8 cellular contexts compared by ENCODE assay signal in the genomic region with DNA sequence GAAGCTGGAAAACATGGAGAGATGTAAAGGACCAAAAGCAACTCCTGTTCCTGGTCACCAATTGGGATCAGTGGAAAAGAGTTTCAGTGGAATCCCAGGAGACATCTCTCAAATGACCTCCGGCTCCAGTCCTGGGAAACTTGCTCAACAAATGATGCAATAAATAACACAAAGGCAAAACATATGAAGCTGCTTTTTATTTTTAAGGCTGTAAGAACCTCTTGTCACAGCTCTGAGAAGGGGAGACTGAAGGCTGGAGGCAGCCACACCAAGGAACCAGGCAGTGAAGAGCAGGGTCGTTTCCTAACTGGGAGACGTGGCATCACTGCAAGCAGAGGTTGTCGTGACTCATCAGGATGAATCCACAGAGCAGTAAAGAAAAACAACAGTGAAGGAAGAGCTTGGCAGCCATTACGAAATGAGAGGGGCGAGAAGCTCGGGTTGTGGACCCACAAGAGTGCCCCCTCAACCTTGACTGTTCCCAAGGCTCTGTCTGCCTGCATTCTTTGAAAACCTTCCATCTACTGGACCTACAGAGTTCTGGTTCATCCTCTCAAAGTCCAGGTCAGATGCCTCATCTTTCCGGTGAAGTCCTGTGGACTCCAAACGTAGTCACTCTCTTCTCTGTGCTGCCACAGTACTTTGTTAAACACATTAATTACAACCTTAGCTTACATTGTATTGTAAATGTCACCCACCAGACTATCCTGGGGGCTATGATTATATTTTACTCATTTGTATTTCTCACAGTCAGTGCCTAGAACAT. TPM values are rescaled to one million over a fixed set of nuclear protein-coding genes. Genes with fewer than 3 reads are reported as not detected.
DNase-seq lines count a peak whose midpoint lies in the region; ATAC-seq and TF ChIP-seq lines count a peak whose summit lies in the region.

No MANE protein-coding gene starts in this region.

- no peak overlapping the region for H3K27ac ChIP-seq in RWPE1
- peak overlapping the region; percentile 98 for H3K27ac ChIP-seq in fibroblast of lung (ENCODE audit: insufficient read depth, low read length)
- peak overlapping the region; percentile 77 for H3K27ac ChIP-seq in psoas muscle

- peak overlapping the region; percentile 96 for H3K4me2 ChIP-seq in fibroblast of lung (ENCODE audit: extremely low read depth, insufficient read depth, low read length)

- H2AFZ ChIP-seq in fibroblast of lung (ENCODE audit: low read length): peak overlapping the region; percentile 49

- H3K36me3 Mint-ChIP-seq in Caco-2 (ENCODE audit: insufficient read depth, unreplicated experiment) (no peaks in the 10 kb centered on the region), glutamatergic neuron (ENCODE audit: unreplicated experiment) (no peaks in the 10 kb centered on the region)
- H3K36me3 Mint-ChIP-seq in activated T-helper 1 cell treated with anti-CD3 and anti-CD28 coated beads, Interleukin-12 subunit alpha, Interleukin-12 subunit beta, Interleukin-2, Interleukin-4 antibody, amounts not matched to agents 30 ng/mL and 10 ng/mL and 1 ng/mL, durations not matched to agents 14 hours and 24 hours and 36 hours (ENCODE audit: low read depth): peaks cover 23% of the 10 kb centered on the region

- H3K9me3 ChIP-seq in Caco-2: no peaks in the 10 kb centered on the region
- no peaks in the 10 kb centered on the region for H3K9me3 ChIP-seq in fibroblast of lung (ENCODE audit: control insufficient read depth, insufficient read depth, low read depth, low read length)
- H3K9me3 ChIP-seq in psoas muscle: no peaks in the 10 kb centered on the region

- H3K4me1 ChIP-seq in Caco-2 (no peaks in the 10 kb centered on the region), fibroblast of lung (ENCODE audit: control insufficient read depth, extremely low read depth, insufficient read depth, low read length) (peaks cover 20% of the 10 kb centered on the region), psoas muscle (peaks cover 63% of the 10 kb centered on the region)

- intact Hi-C loops in Caco-2 (cut with micrococcal nuclease; ENCODE audit: unreplicated experiment): no loop called here
- intact Hi-C loops in psoas muscle (cut with DNase I): no loop called here
- intact Hi-C loops in activated T-helper 1 cell treated with anti-CD3 and anti-CD28 coated beads, Interleukin-12 subunit alpha, Interleukin-12 subunit beta, Interleukin-2, Interleukin-4 antibody, amounts not matched to agents 30 ng/mL and 10 ng/mL and 1 ng/mL, durations not matched to agents 14 hours and 24 hours and 36 hours (cut with micrococcal nuclease): no loop called here

- POLR2A ChIA-PET in Caco-2 (lab: Charles Lee): no interaction called here
- POLR2A ChIA-PET in RWPE1 (lab: Yijun Ruan, JAX; ENCODE audit: low non-redundant PET): no interaction called here

- H3K27me3 ChIP-seq in Caco-2 (replicated peaks; ENCODE audit: control insufficient read depth, insufficient read depth, low read length) (no peaks in the 10 kb centered on the region), fibroblast of lung (ENCODE audit: control insufficient read depth, insufficient read depth, low read length) (no peaks in the 10 kb centered on the region), psoas muscle (ENCODE audit: insufficient read depth in 3 of 3, low read length in 2 of 3) (no peaks in the 10 kb centered on the region)

- DNase-seq in Caco-2: no peak
- DNase-seq in RWPE1 (ENCODE audit: low spot score): peak; percentile 28
- peak; percentile 85 to 87 for DNase-seq in fibroblast of lung (ENCODE audit: low read depth in 2 of 2)
- DNase-seq in psoas muscle: peak; percentile 31 to 63
- no peak for DNase-seq in glutamatergic neuron
- DNase-seq in NAMALWA (ENCODE audit: low spot score): no peak
- DNase-seq in activated T-helper 1 cell treated with anti-CD3 and anti-CD28 coated beads, Interleukin-12 subunit alpha, Interleukin-12 subunit beta, Interleukin-2, Interleukin-4 antibody, amounts not matched to agents 30 ng/mL and 10 ng/mL and 1 ng/mL, durations not matched to agents 14 hours and 24 hours and 36 hours (ENCODE audit: low spot score): no peak
- no peak for DNase-seq in KG1 (lab: John Stamatoyannopoulos, UW)

- CTCF ChIA-PET in Caco-2 (lab: Charles Lee) (interaction anchor here (0.8 kb wide), 1 partner anchor 86 kb away, joined by 3 read pairs; no protein-coding TSS in a partner anchor), RWPE1 (lab: Yijun Ruan, JAX) (interaction anchor here (0.7 kb wide), 1 partner anchor 61 kb away, joined by 6 read pairs; no protein-coding TSS in a partner anchor)

- H3K9me3 Mint-ChIP-seq in Caco-2 (ENCODE audit: unreplicated experiment): no peaks in the 10 kb centered on the region
- H3K9me3 Mint-ChIP-seq in glutamatergic neuron (ENCODE audit: unreplicated experiment): peaks cover 6% of the 10 kb centered on the region
- H3K9me3 Mint-ChIP-seq in activated T-helper 1 cell treated with anti-CD3 and anti-CD28 coated beads, Interleukin-12 subunit alpha, Interleukin-12 subunit beta, Interleukin-2, Interleukin-4 antibody, amounts not matched to agents 30 ng/mL and 10 ng/mL and 1 ng/mL, durations not matched to agents 14 hours and 24 hours and 36 hours: peaks cover 4% of the 10 kb centered on the region

- H3K27ac Mint-ChIP-seq in Caco-2 (ENCODE audit: unreplicated experiment) (peak overlapping the region; percentile 42), glutamatergic neuron (ENCODE audit: unreplicated experiment) (no peak overlapping the region)
- H3K27ac Mint-ChIP-seq in activated T-helper 1 cell treated with anti-CD3 and anti-CD28 coated beads, Interleukin-12 subunit alpha, Interleukin-12 subunit beta, Interleukin-2, Interleukin-4 antibody, amounts not matched to agents 30 ng/mL and 10 ng/mL and 1 ng/mL, durations not matched to agents 14 hours and 24 hours and 36 hours: no peak overlapping the region

- H3K79me2 ChIP-seq in fibroblast of lung (ENCODE audit: control insufficient read depth, insufficient read depth, low read length): peaks cover 48% of the 10 kb centered on the region

- H4K20me1 ChIP-seq in fibroblast of lung (ENCODE audit: control insufficient read depth, extremely low read depth, insufficient read depth, low read length): no peaks in the 10 kb centered on the region

- no peak overlapping the region for H3K4me3 ChIP-seq in Caco-2 (ENCODE audit: low read depth, low read length)
- H3K4me3 ChIP-seq in fibroblast of lung (replicated peaks in 1 of 4; ENCODE audit: control extremely low read depth in 1 of 4, insufficient read depth in 1 of 4, low read depth in 3 of 4, low read length in 4 of 4): peak overlapping the region; percentile 33 to 37 (median 36)
- H3K4me3 ChIP-seq in psoas muscle: peak overlapping the region; percentile 31

- peak overlapping the region; percentile 67 for H3K9ac ChIP-seq in fibroblast of lung (ENCODE audit: insufficient read depth, low read length)

- TF ChIP-seq CTCF in Caco-2 (IDR thresholded peaks at IDR 0.05; ENCODE audit: insufficient read depth in 1 of 2, low read depth in 1 of 2, low read length in 1 of 2, severe bottlenecking in 1 of 2, unreplicated experiment in 1 of 2) (no peak), RWPE1 (conservative IDR thresholded peaks at IDR 0.05; ENCODE audit: low read depth) (no peak), fibroblast of lung (conservative IDR thresholded peaks at IDR 0.05 in 1 of 2, IDR thresholded peaks at IDR 0.05 in 1 of 2; ENCODE audit: low read depth in 1 of 2, low read length in 2 of 2) (no peak), psoas muscle (IDR thresholded peaks at IDR 0.05) (no peak), glutamatergic neuron (IDR thresholded peaks at IDR 0.05; ENCODE audit: partially characterized antibody, unreplicated experiment) (no peak)

- H3K27me3 Mint-ChIP-seq in Caco-2 (ENCODE audit: insufficient read depth, unreplicated experiment) (no peaks in the 10 kb centered on the region), glutamatergic neuron (ENCODE audit: unreplicated experiment) (no peaks in the 10 kb centered on the region)
- no peaks in the 10 kb centered on the region for H3K27me3 Mint-ChIP-seq in activated T-helper 1 cell treated with anti-CD3 and anti-CD28 coated beads, Interleukin-12 subunit alpha, Interleukin-12 subunit beta, Interleukin-2, Interleukin-4 antibody, amounts not matched to agents 30 ng/mL and 10 ng/mL and 1 ng/mL, durations not matched to agents 14 hours and 24 hours and 36 hours (ENCODE audit: insufficient read depth)

- WGBS in psoas muscle, 3 donors: 47 to 66% (median 52%) methylated on average over 9 of the region's 9 CpGs

- H3K36me3 ChIP-seq in Caco-2 (ENCODE audit: control insufficient read depth, insufficient read depth, low read length) (no peaks in the 10 kb centered on the region), fibroblast of lung (ENCODE audit: control insufficient read depth, insufficient read depth, low read length) (no peaks in the 10 kb centered on the region), psoas muscle (ENCODE audit: insufficient read depth in 1 of 2, low read depth in 1 of 2) (no peaks in the 10 kb centered on the region)

- peaks cover 9% of the 10 kb centered on the region for H3K4me1 Mint-ChIP-seq in Caco-2 (ENCODE audit: low read depth, unreplicated experiment)
- peaks cover 8% of the 10 kb centered on the region for H3K4me1 Mint-ChIP-seq in glutamatergic neuron (ENCODE audit: low read depth, unreplicated experiment)
- peaks cover 57% of the 10 kb centered on the region for H3K4me1 Mint-ChIP-seq in activated T-helper 1 cell treated with anti-CD3 and anti-CD28 coated beads, Interleukin-12 subunit alpha, Interleukin-12 subunit beta, Interleukin-2, Interleukin-4 antibody, amounts not matched to agents 30 ng/mL and 10 ng/mL and 1 ng/mL, durations not matched to agents 14 hours and 24 hours and 36 hours (ENCODE audit: low read depth)

- no TSS peak for BruUV-seq in Caco-2 (replicated peaks; lab: Mats Ljungman, UMichigan)

- H3K4me3 Mint-ChIP-seq in Caco-2 (ENCODE audit: unreplicated experiment) (no peak overlapping the region), glutamatergic neuron (ENCODE audit: unreplicated experiment) (no peak overlapping the region)
- H3K4me3 Mint-ChIP-seq in activated T-helper 1 cell treated with anti-CD3 and anti-CD28 coated beads, Interleukin-12 subunit alpha, Interleukin-12 subunit beta, Interleukin-2, Interleukin-4 antibody, amounts not matched to agents 30 ng/mL and 10 ng/mL and 1 ng/mL, durations not matched to agents 14 hours and 24 hours and 36 hours: no peak overlapping the region

- peak; percentile 75 to 78 (median 76) for ATAC-seq in psoas muscle

RNA-seq across cellular contexts. Expression of a gene that starts 32.1 kb away (rescaled TPM):
- total RNA-seq in Caco-2 (2022) (35.5 and 35.7 TPM in 2 replicates), fibroblast of lung (145 and 152 TPM in 2 replicates), psoas muscle (100 to 1,000 TPM; 101 to 137 (median 119) TPM), glutamatergic neuron (ENCODE audit: unreplicated experiment) (16.9 TPM)
- polyA plus RNA-seq in fibroblast of lung (131 and 144 TPM in 2 replicates), psoas muscle (10 to 100 TPM; 33.7 to 80.3 (median 34.0) TPM)
- 92.7 and 111 TPM in 2 replicates for polyA plus RNA-seq in fibroblast of lung (2012)
- polyA minus RNA-seq in fibroblast of lung (ENCODE audit: low replicate concordance): 132 and 135 TPM in 2 replicates
- 102 TPM in 2 replicates for total RNA-seq in activated T-helper 1 cell treated with anti-CD3 and anti-CD28 coated beads, Interleukin-12 subunit alpha, Interleukin-12 subunit beta, Interleukin-2, Interleukin-4 antibody, amounts not matched to agents 30 ng/mL and 10 ng/mL and 1 ng/mL, durations not matched to agents 14 hours and 24 hours and 36 hours

Comparison
In these comparisons a context has a peak if more than half of its experiments do, and no peak if none do; other contexts are left out.
1. DNase-seq: peak in RWPE1 (single experiment), fibroblast of lung (2 of 2) and psoas muscle (2 of 2); none in Caco-2 (0 of 2), glutamatergic neuron (single experiment), NAMALWA (single experiment), activated T-helper 1 cell treated with anti-CD3 and anti-CD28 coated beads, Interleukin-12 subunit alpha, Interleukin-12 subunit beta, Interleukin-2, Interleukin-4 antibody, amounts not matched to agents 30 ng/mL and 10 ng/mL and 1 ng/mL, durations not matched to agents 14 hours and 24 hours and 36 hours (single experiment) and KG1 (single experiment).